In genomic region chr1:209319057-209319432, GRCh38 we compare ENCODE assay signal across 25 cellular contexts.
DNase-seq lines count a peak whose midpoint lies in the region; ATAC-seq, FAIRE-seq and TF ChIP-seq lines count a peak whose summit lies in the region.
"Had no signal": no experiment of that assay in that cellular context is flagged by ENCODE, and none has a peak within 500 bp of the region (broad histone marks: within the 10 kb centered on the region; RNA-seq: fewer than 3 reads in every experiment).

No MANE protein-coding gene starts in this region.

- POLR2A ChIA-PET in naive thymus-derived CD8-positive, alpha-beta T cell (lab: Charles Lee), result no interaction called here

- TF ChIP-seq CTCF in RWPE2 (IDR thresholded peaks at IDR 0.05; ENCODE audit: poor library complexity, severe bottlenecking), result no peak
- no peak for TF ChIP-seq CTCF in foreskin keratinocyte (conservative IDR thresholded peaks at IDR 0.05)

- H3K36me3 Mint-ChIP-seq in naive thymus-derived CD8-positive, alpha-beta T cell, result peaks cover 0 to 1% (median 0%) of the 10 kb centered on the region in 3 donors
- H3K36me3 Mint-ChIP-seq: CD4-positive, alpha-beta memory T cell; IgD-negative memory B cell had no signal

- H3K4me1 ChIP-seq in RWPE2 (ENCODE audit: insufficient read depth, poor library complexity, severe bottlenecking) (peaks cover 19% of the 10 kb centered on the region), foreskin keratinocyte (peaks cover 21% of the 10 kb centered on the region)
- H3K4me1 ChIP-seq: HAP-1, Peyer's patch had no signal

- H3K4me3 Mint-ChIP-seq in naive thymus-derived CD8-positive, alpha-beta T cell, result no peak overlapping the region
- H3K4me3 Mint-ChIP-seq: CD4-positive, alpha-beta memory T cell had no signal

- H3K27ac ChIP-seq in RWPE2 (ENCODE audit: poor library complexity, severe bottlenecking) (peak overlapping the region; percentile 78), foreskin keratinocyte (peak overlapping the region; percentile 41)
- H3K27ac ChIP-seq: KMS-11, Peyer's patch had no signal

- peaks cover 2 to 13% (median 6%) of the 10 kb centered on the region in 5 donors for H3K27me3 Mint-ChIP-seq in naive thymus-derived CD8-positive, alpha-beta T cell

- ATAC-seq in RWPE2 (ENCODE audit: low read depth) (no peak), foreskin keratinocyte (peak; percentile 6)
- no peak for ATAC-seq in naive thymus-derived CD8-positive, alpha-beta T cell
- ATAC-seq: GM12878 had no signal

- H3K36me3 ChIP-seq in RWPE2 (ENCODE audit: low read depth), result no peaks in the 10 kb centered on the region
- H3K36me3 ChIP-seq: HAP-1, Peyer's patch had no signal

- H3K4me1 Mint-ChIP-seq in naive thymus-derived CD8-positive, alpha-beta T cell, result no peaks in the 10 kb centered on the region
- H3K4me1 Mint-ChIP-seq: CD4-positive, alpha-beta memory T cell; IgD-negative memory B cell had no signal

- no peak overlapping the region for H3K27ac Mint-ChIP-seq in naive thymus-derived CD8-positive, alpha-beta T cell
- H3K27ac Mint-ChIP-seq: CD4-positive, alpha-beta memory T cell; IgD-negative memory B cell had no signal

- no peaks in the 10 kb centered on the region for H3K9me3 ChIP-seq in RWPE2 (ENCODE audit: severe bottlenecking)
- H3K9me3 ChIP-seq: HAP-1, Peyer's patch had no signal

- no peak for FAIRE-seq in urothelium cell line (lab: Jason Lieb, UNC)
- FAIRE-seq: GM12878 had no signal

- H3K4me3 ChIP-seq in RWPE2 (ENCODE audit: severe bottlenecking), result no peak overlapping the region
- H3K4me3 ChIP-seq: GM12878, HAP-1, Peyer's patch had no signal

- H3K27me3 ChIP-seq in RWPE2 (ENCODE audit: insufficient read depth, poor library complexity, severe bottlenecking) (no peaks in the 10 kb centered on the region), foreskin keratinocyte (no peaks in the 10 kb centered on the region)
- H3K27me3 ChIP-seq: Peyer's patch had no signal

- peaks cover 0 to 6% (median 4%) of the 10 kb centered on the region in 9 donors for H3K9me3 Mint-ChIP-seq in naive thymus-derived CD8-positive, alpha-beta T cell
- H3K9me3 Mint-ChIP-seq: IgD-negative memory B cell had no signal

- DNase-seq in HPDE6-E6E7 (ENCODE audit: extremely low spot score) (peak; percentile 3), RWPE2 (ENCODE audit: low spot score) (no peak), foreskin keratinocyte (no peak), urothelium cell line (ENCODE audit: low spot score) (peak; percentile 8), COR-L47 (lab: John Stamatoyannopoulos, UW) (no peak)
- no peak for DNase-seq in naive thymus-derived CD8-positive, alpha-beta T cell
- no peak for DNase-seq in effector CD4-positive, alpha-beta T cell
- DNase-seq: C1 segment of cervical spinal cord; CD4-positive, alpha-beta memory T cell; DMS 273 treated with DMSO at 0.1 percent for 48 hours; DMS79; GDM1; GOT3; NCI-H1048; NCI-H1417 treated with DMSO at 0.1 percent for 48 hours; NCI-H187; NCI-H2081 treated with DMSO at 0.1 percent for 48 hours; NCI-H2171; NCI-H510A; NCI-H69; Peyer's patch had no signal

Comparison
In these comparisons a context has a peak if more than half of its experiments do, and no peak if none do; other contexts are left out.
1. DNase-seq: peak in HPDE6-E6E7 (single experiment) and urothelium cell line (single experiment); none in RWPE2 (single experiment), foreskin keratinocyte (0 of 2), naive thymus-derived CD8-positive, alpha-beta T cell (0 of 10), COR-L47 (single experiment) and effector CD4-positive, alpha-beta T cell (single experiment).